Comparison of ENCODE assay signal across 1 cellular context in the genomic region with DNA sequence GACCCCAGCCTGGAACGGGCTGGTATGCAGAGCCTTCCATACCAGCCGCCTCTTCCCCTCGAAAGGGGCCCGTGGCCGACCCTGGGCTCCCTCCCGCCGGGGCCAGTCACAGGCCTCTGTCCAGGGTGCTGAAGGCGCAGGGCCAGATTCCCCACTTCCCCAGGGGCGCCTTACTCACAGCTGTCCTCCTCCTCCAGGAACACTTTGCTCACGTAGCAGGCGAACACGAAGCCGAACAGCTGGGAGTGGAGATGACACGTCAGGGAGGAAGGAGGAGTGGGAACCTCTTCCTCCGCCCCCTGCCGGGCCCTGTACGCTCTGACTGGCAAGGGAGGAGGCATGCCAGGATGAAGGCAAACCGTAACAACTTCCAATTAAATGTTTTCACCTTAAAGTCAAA.
A peak's percentile ranks its signal among the peaks of the same experiment; 100 is the strongest.
TF ChIP-seq lines count a peak whose summit lies in the region.

No MANE protein-coding gene starts in this region.

TF ChIP-seq in K562, 482 proteins besides CTCF, POLR2A, EP300 and RAD21 (continued from another document and continues in another):
- TF ChIP-seq, protein P1, sequence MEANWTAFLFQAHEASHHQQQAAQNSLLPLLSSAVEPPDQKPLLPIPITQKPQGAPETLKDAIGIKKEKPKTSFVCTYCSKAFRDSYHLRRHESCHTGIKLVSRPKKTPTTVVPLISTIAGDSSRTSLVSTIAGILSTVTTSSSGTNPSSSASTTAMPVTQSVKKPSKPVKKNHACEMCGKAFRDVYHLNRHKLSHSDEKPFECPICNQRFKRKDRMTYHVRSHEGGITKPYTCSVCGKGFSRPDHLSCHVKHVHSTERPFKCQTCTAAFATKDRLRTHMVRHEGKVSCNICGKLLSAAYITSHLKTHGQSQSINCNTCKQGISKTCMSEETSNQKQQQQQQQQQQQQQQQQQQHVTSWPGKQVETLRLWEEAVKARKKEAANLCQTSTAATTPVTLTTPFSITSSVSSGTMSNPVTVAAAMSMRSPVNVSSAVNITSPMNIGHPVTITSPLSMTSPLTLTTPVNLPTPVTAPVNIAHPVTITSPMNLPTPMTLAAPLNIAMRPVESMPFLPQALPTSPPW (CRISPR knock-in tag; IDR thresholded peaks at IDR 0.05) = peak; percentile 56
- TF ChIP-seq, protein P2, sequence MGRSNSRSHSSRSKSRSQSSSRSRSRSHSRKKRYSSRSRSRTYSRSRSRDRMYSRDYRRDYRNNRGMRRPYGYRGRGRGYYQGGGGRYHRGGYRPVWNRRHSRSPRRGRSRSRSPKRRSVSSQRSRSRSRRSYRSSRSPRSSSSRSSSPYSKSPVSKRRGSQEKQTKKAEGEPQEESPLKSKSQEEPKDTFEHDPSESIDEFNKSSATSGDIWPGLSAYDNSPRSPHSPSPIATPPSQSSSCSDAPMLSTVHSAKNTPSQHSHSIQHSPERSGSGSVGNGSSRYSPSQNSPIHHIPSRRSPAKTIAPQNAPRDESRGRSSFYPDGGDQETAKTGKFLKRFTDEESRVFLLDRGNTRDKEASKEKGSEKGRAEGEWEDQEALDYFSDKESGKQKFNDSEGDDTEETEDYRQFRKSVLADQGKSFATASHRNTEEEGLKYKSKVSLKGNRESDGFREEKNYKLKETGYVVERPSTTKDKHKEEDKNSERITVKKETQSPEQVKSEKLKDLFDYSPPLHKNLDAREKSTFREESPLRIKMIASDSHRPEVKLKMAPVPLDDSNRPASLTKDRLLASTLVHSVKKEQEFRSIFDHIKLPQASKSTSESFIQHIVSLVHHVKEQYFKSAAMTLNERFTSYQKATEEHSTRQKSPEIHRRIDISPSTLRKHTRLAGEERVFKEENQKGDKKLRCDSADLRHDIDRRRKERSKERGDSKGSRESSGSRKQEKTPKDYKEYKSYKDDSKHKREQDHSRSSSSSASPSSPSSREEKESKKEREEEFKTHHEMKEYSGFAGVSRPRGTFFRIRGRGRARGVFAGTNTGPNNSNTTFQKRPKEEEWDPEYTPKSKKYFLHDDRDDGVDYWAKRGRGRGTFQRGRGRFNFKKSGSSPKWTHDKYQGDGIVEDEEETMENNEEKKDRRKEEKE (IDR thresholded peaks at IDR 0.05; ENCODE audit: borderline replicate concordance in 1 of 2, control insufficient read depth in 1 of 2, low read depth in 2 of 2, low read length in 1 of 2) = no peak
- TF ChIP-seq, protein P3, sequence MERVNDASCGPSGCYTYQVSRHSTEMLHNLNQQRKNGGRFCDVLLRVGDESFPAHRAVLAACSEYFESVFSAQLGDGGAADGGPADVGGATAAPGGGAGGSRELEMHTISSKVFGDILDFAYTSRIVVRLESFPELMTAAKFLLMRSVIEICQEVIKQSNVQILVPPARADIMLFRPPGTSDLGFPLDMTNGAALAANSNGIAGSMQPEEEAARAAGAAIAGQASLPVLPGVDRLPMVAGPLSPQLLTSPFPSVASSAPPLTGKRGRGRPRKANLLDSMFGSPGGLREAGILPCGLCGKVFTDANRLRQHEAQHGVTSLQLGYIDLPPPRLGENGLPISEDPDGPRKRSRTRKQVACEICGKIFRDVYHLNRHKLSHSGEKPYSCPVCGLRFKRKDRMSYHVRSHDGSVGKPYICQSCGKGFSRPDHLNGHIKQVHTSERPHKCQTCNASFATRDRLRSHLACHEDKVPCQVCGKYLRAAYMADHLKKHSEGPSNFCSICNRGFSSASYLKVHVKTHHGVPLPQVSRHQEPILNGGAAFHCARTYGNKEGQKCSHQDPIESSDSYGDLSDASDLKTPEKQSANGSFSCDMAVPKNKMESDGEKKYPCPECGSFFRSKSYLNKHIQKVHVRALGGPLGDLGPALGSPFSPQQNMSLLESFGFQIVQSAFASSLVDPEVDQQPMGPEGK (CRISPR knock-in tag; IDR thresholded peaks at IDR 0.05; ENCODE audit: borderline replicate concordance) = no peak
- TF ChIP-seq ZNF444 (CRISPR knock-in tag; IDR thresholded peaks at IDR 0.05) = no peak
- no peak for TF ChIP-seq RBM17 (IDR thresholded peaks at IDR 0.05; ENCODE audit: borderline replicate concordance, low read depth, low read length)
- no peak for TF ChIP-seq ZNF79 (CRISPR knock-in tag; IDR thresholded peaks at IDR 0.05; ENCODE audit: low read depth)
- no peak for TF ChIP-seq NCOA2 (IDR thresholded peaks at IDR 0.05; ENCODE audit: partially characterized antibody in 2 of 2)
- TF ChIP-seq ZBTB17 (CRISPR knock-in tag; IDR thresholded peaks at IDR 0.05) = no peak
- TF ChIP-seq HDGF (IDR thresholded peaks at IDR 0.05) = no peak
- no peak for TF ChIP-seq MTF1 (CRISPR knock-in tag; IDR thresholded peaks at IDR 0.05; ENCODE audit: borderline replicate concordance)
- TF ChIP-seq, protein P4, sequence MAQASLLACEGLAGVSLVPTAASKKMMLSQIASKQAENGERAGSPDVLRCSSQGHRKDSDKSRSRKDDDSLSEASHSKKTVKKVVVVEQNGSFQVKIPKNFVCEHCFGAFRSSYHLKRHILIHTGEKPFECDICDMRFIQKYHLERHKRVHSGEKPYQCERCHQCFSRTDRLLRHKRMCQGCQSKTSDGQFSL (CRISPR knock-in tag; IDR thresholded peaks at IDR 0.05) = no peak
- TF ChIP-seq, protein P4 (tag; IDR thresholded peaks at IDR 0.05) = no peak
- TF ChIP-seq SAFB (IDR thresholded peaks at IDR 0.05; ENCODE audit: borderline replicate concordance, low read depth, low read length) = no peak
- TF ChIP-seq, protein P5, sequence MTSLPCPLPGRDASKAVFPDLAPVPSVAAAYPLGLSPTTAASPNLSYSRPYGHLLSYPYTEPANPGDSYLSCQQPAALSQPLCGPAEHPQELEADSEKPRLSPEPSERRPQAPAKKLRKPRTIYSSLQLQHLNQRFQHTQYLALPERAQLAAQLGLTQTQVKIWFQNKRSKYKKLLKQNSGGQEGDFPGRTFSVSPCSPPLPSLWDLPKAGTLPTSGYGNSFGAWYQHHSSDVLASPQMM (CRISPR knock-in tag; IDR thresholded peaks at IDR 0.05) = no peak
- TF ChIP-seq, protein P6, sequence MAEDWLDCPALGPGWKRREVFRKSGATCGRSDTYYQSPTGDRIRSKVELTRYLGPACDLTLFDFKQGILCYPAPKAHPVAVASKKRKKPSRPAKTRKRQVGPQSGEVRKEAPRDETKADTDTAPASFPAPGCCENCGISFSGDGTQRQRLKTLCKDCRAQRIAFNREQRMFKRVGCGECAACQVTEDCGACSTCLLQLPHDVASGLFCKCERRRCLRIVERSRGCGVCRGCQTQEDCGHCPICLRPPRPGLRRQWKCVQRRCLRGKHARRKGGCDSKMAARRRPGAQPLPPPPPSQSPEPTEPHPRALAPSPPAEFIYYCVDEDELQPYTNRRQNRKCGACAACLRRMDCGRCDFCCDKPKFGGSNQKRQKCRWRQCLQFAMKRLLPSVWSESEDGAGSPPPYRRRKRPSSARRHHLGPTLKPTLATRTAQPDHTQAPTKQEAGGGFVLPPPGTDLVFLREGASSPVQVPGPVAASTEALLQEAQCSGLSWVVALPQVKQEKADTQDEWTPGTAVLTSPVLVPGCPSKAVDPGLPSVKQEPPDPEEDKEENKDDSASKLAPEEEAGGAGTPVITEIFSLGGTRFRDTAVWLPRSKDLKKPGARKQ (CRISPR knock-in tag; IDR thresholded peaks at IDR 0.05) = no peak
- TF ChIP-seq, protein P7, sequence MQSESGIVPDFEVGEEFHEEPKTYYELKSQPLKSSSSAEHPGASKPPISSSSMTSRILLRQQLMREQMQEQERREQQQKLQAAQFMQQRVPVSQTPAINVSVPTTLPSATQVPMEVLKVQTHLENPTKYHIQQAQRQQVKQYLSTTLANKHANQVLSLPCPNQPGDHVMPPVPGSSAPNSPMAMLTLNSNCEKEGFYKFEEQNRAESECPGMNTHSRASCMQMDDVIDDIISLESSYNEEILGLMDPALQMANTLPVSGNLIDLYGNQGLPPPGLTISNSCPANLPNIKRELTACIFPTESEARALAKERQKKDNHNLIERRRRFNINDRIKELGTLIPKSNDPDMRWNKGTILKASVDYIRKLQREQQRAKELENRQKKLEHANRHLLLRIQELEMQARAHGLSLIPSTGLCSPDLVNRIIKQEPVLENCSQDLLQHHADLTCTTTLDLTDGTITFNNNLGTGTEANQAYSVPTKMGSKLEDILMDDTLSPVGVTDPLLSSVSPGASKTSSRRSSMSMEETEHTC (IDR thresholded peaks at IDR 0.05) = no peak
- TF ChIP-seq, protein P8, sequence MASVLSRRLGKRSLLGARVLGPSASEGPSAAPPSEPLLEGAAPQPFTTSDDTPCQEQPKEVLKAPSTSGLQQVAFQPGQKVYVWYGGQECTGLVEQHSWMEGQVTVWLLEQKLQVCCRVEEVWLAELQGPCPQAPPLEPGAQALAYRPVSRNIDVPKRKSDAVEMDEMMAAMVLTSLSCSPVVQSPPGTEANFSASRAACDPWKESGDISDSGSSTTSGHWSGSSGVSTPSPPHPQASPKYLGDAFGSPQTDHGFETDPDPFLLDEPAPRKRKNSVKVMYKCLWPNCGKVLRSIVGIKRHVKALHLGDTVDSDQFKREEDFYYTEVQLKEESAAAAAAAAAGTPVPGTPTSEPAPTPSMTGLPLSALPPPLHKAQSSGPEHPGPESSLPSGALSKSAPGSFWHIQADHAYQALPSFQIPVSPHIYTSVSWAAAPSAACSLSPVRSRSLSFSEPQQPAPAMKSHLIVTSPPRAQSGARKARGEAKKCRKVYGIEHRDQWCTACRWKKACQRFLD (CRISPR knock-in tag; IDR thresholded peaks at IDR 0.05) = peak; percentile 10; the same call in 1 of the 2 replicates
- no peak for TF ChIP-seq ELF1 (tag; IDR thresholded peaks at IDR 0.05)
- no peak for TF ChIP-seq TAF15 (IDR thresholded peaks at IDR 0.05; ENCODE audit: low read depth, low read length)
- no peak for TF ChIP-seq POLR2G (IDR thresholded peaks at IDR 0.05; ENCODE audit: low read depth, low read length)
- TF ChIP-seq, protein P9, sequence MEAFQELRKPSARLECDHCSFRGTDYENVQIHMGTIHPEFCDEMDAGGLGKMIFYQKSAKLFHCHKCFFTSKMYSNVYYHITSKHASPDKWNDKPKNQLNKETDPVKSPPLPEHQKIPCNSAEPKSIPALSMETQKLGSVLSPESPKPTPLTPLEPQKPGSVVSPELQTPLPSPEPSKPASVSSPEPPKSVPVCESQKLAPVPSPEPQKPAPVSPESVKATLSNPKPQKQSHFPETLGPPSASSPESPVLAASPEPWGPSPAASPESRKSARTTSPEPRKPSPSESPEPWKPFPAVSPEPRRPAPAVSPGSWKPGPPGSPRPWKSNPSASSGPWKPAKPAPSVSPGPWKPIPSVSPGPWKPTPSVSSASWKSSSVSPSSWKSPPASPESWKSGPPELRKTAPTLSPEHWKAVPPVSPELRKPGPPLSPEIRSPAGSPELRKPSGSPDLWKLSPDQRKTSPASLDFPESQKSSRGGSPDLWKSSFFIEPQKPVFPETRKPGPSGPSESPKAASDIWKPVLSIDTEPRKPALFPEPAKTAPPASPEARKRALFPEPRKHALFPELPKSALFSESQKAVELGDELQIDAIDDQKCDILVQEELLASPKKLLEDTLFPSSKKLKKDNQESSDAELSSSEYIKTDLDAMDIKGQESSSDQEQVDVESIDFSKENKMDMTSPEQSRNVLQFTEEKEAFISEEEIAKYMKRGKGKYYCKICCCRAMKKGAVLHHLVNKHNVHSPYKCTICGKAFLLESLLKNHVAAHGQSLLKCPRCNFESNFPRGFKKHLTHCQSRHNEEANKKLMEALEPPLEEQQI (IDR thresholded peaks at IDR 0.05) = peak; percentile 72
- TF ChIP-seq, protein P10, sequence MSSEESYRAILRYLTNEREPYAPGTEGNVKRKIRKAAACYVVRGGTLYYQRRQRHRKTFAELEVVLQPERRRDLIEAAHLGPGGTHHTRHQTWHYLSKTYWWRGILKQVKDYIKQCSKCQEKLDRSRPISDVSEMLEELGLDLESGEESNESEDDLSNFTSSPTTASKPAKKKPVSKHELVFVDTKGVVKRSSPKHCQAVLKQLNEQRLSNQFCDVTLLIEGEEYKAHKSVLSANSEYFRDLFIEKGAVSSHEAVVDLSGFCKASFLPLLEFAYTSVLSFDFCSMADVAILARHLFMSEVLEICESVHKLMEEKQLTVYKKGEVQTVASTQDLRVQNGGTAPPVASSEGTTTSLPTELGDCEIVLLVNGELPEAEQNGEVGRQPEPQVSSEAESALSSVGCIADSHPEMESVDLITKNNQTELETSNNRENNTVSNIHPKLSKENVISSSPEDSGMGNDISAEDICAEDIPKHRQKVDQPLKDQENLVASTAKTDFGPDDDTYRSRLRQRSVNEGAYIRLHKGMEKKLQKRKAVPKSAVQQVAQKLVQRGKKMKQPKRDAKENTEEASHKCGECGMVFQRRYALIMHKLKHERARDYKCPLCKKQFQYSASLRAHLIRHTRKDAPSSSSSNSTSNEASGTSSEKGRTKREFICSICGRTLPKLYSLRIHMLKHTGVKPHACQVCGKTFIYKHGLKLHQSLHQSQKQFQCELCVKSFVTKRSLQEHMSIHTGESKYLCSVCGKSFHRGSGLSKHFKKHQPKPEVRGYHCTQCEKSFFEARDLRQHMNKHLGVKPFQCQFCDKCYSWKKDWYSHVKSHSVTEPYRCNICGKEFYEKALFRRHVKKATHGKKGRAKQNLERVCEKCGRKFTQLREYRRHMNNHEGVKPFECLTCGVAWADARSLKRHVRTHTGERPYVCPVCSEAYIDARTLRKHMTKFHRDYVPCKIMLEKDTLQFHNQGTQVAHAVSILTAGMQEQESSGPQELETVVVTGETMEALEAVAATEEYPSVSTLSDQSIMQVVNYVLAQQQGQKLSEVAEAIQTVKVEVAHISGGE (CRISPR knock-in tag; IDR thresholded peaks at IDR 0.05) = no peak
- no peak for TF ChIP-seq SMAD2 (IDR thresholded peaks at IDR 0.05; ENCODE audit: low read depth, low read length)
- TF ChIP-seq ZNF76 (CRISPR knock-in tag; IDR thresholded peaks at IDR 0.05; ENCODE audit: borderline replicate concordance) = no peak
- no peak for TF ChIP-seq TSC22D4 (tag; IDR thresholded peaks at IDR 0.05)
- TF ChIP-seq SPI1 (IDR thresholded peaks at IDR 0.05; ENCODE audit: borderline replicate concordance, low read depth, low read length) = peak; percentile 80
- TF ChIP-seq, protein P11, sequence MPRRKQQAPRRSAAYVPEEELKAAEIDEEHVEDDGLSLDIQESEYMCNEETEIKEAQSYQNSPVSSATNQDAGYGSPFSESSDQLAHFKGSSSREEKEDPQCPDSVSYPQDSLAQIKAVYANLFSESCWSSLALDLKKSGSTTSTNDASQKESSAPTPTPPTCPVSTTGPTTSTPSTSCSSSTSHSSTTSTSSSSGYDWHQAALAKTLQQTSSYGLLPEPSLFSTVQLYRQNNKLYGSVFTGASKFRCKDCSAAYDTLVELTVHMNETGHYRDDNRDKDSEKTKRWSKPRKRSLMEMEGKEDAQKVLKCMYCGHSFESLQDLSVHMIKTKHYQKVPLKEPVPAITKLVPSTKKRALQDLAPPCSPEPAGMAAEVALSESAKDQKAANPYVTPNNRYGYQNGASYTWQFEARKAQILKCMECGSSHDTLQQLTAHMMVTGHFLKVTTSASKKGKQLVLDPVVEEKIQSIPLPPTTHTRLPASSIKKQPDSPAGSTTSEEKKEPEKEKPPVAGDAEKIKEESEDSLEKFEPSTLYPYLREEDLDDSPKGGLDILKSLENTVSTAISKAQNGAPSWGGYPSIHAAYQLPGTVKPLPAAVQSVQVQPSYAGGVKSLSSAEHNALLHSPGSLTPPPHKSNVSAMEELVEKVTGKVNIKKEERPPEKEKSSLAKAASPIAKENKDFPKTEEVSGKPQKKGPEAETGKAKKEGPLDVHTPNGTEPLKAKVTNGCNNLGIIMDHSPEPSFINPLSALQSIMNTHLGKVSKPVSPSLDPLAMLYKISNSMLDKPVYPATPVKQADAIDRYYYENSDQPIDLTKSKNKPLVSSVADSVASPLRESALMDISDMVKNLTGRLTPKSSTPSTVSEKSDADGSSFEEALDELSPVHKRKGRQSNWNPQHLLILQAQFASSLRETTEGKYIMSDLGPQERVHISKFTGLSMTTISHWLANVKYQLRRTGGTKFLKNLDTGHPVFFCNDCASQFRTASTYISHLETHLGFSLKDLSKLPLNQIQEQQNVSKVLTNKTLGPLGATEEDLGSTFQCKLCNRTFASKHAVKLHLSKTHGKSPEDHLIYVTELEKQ (CRISPR knock-in tag; IDR thresholded peaks at IDR 0.05) = no peak
